In genomic region chr19:36489139-36489919, GRCh38 we compare ENCODE assay signal across 1 cellular context.
TF ChIP-seq lines count a peak whose summit lies in the region.

Gene ZNF566 (minus strand): TSS chr19:36489561. CDS start chr19:36476557, 13,004 bp downstream.

TF ChIP-seq in HepG2, 621 proteins besides CTCF, POLR2A, EP300 and RAD21 (continued from another document and continues in another):
- TF ChIP-seq ZNF687 (CRISPR knock-in tag; IDR thresholded peaks at IDR 0.05), result peak; percentile 98
- no peak; the same call in 1 of the 2 replicates for TF ChIP-seq ARID5B (CRISPR knock-in tag; IDR thresholded peaks at IDR 0.05)
- no peak for TF ChIP-seq HMG20B (CRISPR knock-in tag; conservative IDR thresholded peaks at IDR 0.05)
- TF ChIP-seq SKIL (CRISPR knock-in tag; IDR thresholded peaks at IDR 0.05; ENCODE audit: borderline replicate concordance), result 0 out of 2 replicates have a peak, but pooled peaks have one; percentile 42
- no peak for TF ChIP-seq MAZ (IDR thresholded peaks at IDR 0.05; ENCODE audit: borderline replicate concordance, low read depth, low read length)
- TF ChIP-seq MAZ (CRISPR knock-in tag; IDR thresholded peaks at IDR 0.05; ENCODE audit: low read depth), result peak; percentile 46; the same call in 1 of the 2 replicates
- TF ChIP-seq ZNF558 (CRISPR knock-in tag; IDR thresholded peaks at IDR 0.05; ENCODE audit: borderline replicate concordance), result peak; percentile 90; the same call in 1 of the 2 replicates
- no peak for TF ChIP-seq ATF7 (IDR thresholded peaks at IDR 0.05)
- no peak for TF ChIP-seq ATF7 (CRISPR knock-in tag; IDR thresholded peaks at IDR 0.05)
- TF ChIP-seq TSC22D2 (CRISPR knock-in tag; IDR thresholded peaks at IDR 0.05; ENCODE audit: borderline replicate concordance), result no peak
- TF ChIP-seq MXI1 (IDR thresholded peaks at IDR 0.05; ENCODE audit: borderline replicate concordance, low read depth, low read length), result peak; percentile 66; the same call in 2 of the 3 replicates
- peak; percentile 82 for TF ChIP-seq CEBPG (CRISPR knock-in tag; IDR thresholded peaks at IDR 0.05)
- TF ChIP-seq ZFP36L1 (CRISPR knock-in tag; IDR thresholded peaks at IDR 0.05), result no peak
- peak; percentile 40; the same call in 1 of the 2 replicates for TF ChIP-seq WIZ (CRISPR knock-in tag; IDR thresholded peaks at IDR 0.05)
- TF ChIP-seq AHDC1 (CRISPR knock-in tag; IDR thresholded peaks at IDR 0.05; ENCODE audit: borderline replicate concordance), result peak; percentile 12; the same call in 1 of the 2 replicates
- no peak for TF ChIP-seq ZNF446 (CRISPR knock-in tag; IDR thresholded peaks at IDR 0.05)
- TF ChIP-seq ZNF18 (CRISPR knock-in tag; IDR thresholded peaks at IDR 0.05; ENCODE audit: insufficient replicate concordance), result peak; percentile 90
- TF ChIP-seq SIX4 (CRISPR knock-in tag; IDR thresholded peaks at IDR 0.05), result 0 out of 2 replicates have a peak, but pooled peaks have one; percentile 24
- no peak for TF ChIP-seq HOXA9 (CRISPR knock-in tag; IDR thresholded peaks at IDR 0.05; ENCODE audit: borderline replicate concordance)
- TF ChIP-seq CCAR2 (optimal IDR thresholded peaks at IDR 0.05; ENCODE audit: low read depth, low read length), result no peak
- no peak for TF ChIP-seq AKAP8 (CRISPR knock-in tag; IDR thresholded peaks at IDR 0.05)
- TF ChIP-seq ZBTB38 (CRISPR knock-in tag; IDR thresholded peaks at IDR 0.05), result no peak
- TF ChIP-seq EEA1 (CRISPR knock-in tag; IDR thresholded peaks at IDR 0.05; ENCODE audit: borderline replicate concordance), result no peak
- no peak for TF ChIP-seq FOXP1 (IDR thresholded peaks at IDR 0.05)
- TF ChIP-seq FOXP1 (CRISPR knock-in tag; IDR thresholded peaks at IDR 0.05), result peak; percentile 26; the same call in 1 of the 2 replicates
- TF ChIP-seq ZFP36 (IDR thresholded peaks at IDR 0.05; ENCODE audit: borderline replicate concordance, low read depth, low read length, partially characterized antibody), result no peak
- no peak for TF ChIP-seq REXO4 (CRISPR knock-in tag; IDR thresholded peaks at IDR 0.05; ENCODE audit: borderline replicate concordance)
- no peak for TF ChIP-seq POLR2AphosphoS2 (IDR thresholded peaks at IDR 0.05; ENCODE audit: low read depth, low read length)
- TF ChIP-seq ZNF274 (CRISPR knock-in tag; IDR thresholded peaks at IDR 0.05), result peak; percentile 31
- TF ChIP-seq POGK (CRISPR knock-in tag; conservative IDR thresholded peaks at IDR 0.05), result no peak
- peak; percentile 53; the same call in 1 of the 2 replicates for TF ChIP-seq ZNF337 (CRISPR knock-in tag; IDR thresholded peaks at IDR 0.05; ENCODE audit: borderline replicate concordance, low read depth)
- TF ChIP-seq MTF2 (CRISPR knock-in tag; IDR thresholded peaks at IDR 0.05; ENCODE audit: borderline replicate concordance), result peak; percentile 87
- peak; percentile 65; the same call in 1 of the 2 replicates for TF ChIP-seq SP4 (CRISPR knock-in tag; IDR thresholded peaks at IDR 0.05)
- peak; percentile 55; the same call in 1 of the 2 replicates for TF ChIP-seq HBP1 (CRISPR knock-in tag; IDR thresholded peaks at IDR 0.05; ENCODE audit: low read depth)
- no peak for TF ChIP-seq CC2D1A (CRISPR knock-in tag; IDR thresholded peaks at IDR 0.05)
- no peak for TF ChIP-seq ELK4 (CRISPR knock-in tag; IDR thresholded peaks at IDR 0.05; ENCODE audit: borderline replicate concordance)
- peak; percentile 88; the same call in 1 of the 2 replicates for TF ChIP-seq MYC (CRISPR knock-in tag; IDR thresholded peaks at IDR 0.05; ENCODE audit: borderline replicate concordance)
- peak; percentile 95 for TF ChIP-seq DMAP1 (CRISPR knock-in tag; IDR thresholded peaks at IDR 0.05)
